27 cellular contexts compared by ENCODE assay signal in genomic region chr14:32189806-32190205, GRCh38. TPM values are rescaled to one million over a fixed set of nuclear protein-coding genes. Genes with fewer than 3 reads are reported as not detected.
"Had no signal": no experiment of that assay in that cellular context is flagged by ENCODE, and none has a peak within 500 bp of the region (broad histone marks: within the 10 kb centered on the region; RNA-seq: fewer than 3 reads in every experiment).

No MANE protein-coding gene starts in this region.

- H2AFZ ChIP-seq: PC-9 had no signal

- H3K27ac Mint-ChIP-seq: activated B cell treated with CpG ODN at 0.5 μM for 24 hours; activated CD4-positive, alpha-beta memory T cell treated with anti-CD3 and anti-CD28 coated beads for 36 hours; activated CD4-positive, alpha-beta T cell treated with anti-CD3 and anti-CD28 coated beads, Interleukin-2, amount 10 ng/mL, durations not matched to agents 7 days and 5 days; activated naive CD8-positive, alpha-beta T cell treated with anti-CD3 and anti-CD28 coated beads, Interleukin-2, amount 50 U/mL, for 24 hours; activated T-helper 2 cell treated with anti-CD3 and anti-CD28 coated beads, Interferon-gamma antibody, Interleukin-2, Interleukin-4, amounts not matched to agents 10 μg/mL and 5 μg/mL and 100 μg/mL, durations not matched to agents 14 hours and 24 hours and 36 hours; brain; T-cell had no signal

- H3K4me3 Mint-ChIP-seq: activated B cell treated with CpG ODN at 0.5 μM for 24 hours; activated CD4-positive, alpha-beta memory T cell treated with anti-CD3 and anti-CD28 coated beads for 36 hours; activated CD4-positive, alpha-beta T cell treated with anti-CD3 and anti-CD28 coated beads, Interleukin-2, amount 10 ng/mL, durations not matched to agents 7 days and 5 days; activated naive CD8-positive, alpha-beta T cell treated with anti-CD3 and anti-CD28 coated beads, Interleukin-2, amount 50 U/mL, for 24 hours; brain; central memory CD8-positive, alpha-beta T cell; T-cell had no signal

- H3K27ac ChIP-seq: PC-9 had no signal

- DNase-seq: activated B cell treated with CpG ODN at 0.5 μM for 24 hours; activated CD4-positive, alpha-beta memory T cell treated with anti-CD3 and anti-CD28 coated beads for 36 hours; activated CD4-positive, alpha-beta T cell treated with anti-CD3 and anti-CD28 coated beads, Interleukin-2, amount 10 ng/mL, durations not matched to agents 7 days and 5 days; activated CD8-positive, alpha-beta memory T cell treated with anti-CD3 and anti-CD28 coated beads for 24 hours; activated gamma-delta T cell treated with Interleukin-2 at 50 U/mL for 16 hours; activated naive CD4-positive, alpha-beta T cell treated with anti-CD3 and anti-CD28 coated beads, Interleukin-2, amount 50 U/mL, for 16 hours; activated naive CD8-positive, alpha-beta T cell treated with anti-CD3 and anti-CD28 coated beads, Interleukin-2, amount 50 U/mL, for 24 hours; activated T-cell treated with anti-CD3 and anti-CD28 coated beads, Interleukin-2, amount 50 U/mL, for 48 hours; amygdala; NCI-H1092; NCI-H1417 treated with DMSO at 0.1 percent for 48 hours; NCI-H1694; NCI-H2029 treated with DMSO at 0.1 percent for 48 hours; NCI-H345; NCI-H510A; NCI-H526 treated with DMSO at 0.1 percent for 48 hours; NCI-H82; PC-9; SHP77 treated with DMSO at 0.1 percent for 48 hours; T-cell; T-helper 2 cell; T1000 had no signal

- H3K36me3 Mint-ChIP-seq: activated CD4-positive, alpha-beta memory T cell treated with anti-CD3 and anti-CD28 coated beads for 36 hours; brain; T-cell had no signal

- H3K4me2 ChIP-seq: PC-9 had no signal

- H3K27me3 Mint-ChIP-seq: activated B cell treated with CpG ODN at 0.5 μM for 24 hours; activated CD4-positive, alpha-beta T cell treated with anti-CD3 and anti-CD28 coated beads, Interleukin-2, amount 10 ng/mL, durations not matched to agents 7 days and 5 days; activated naive CD8-positive, alpha-beta T cell treated with anti-CD3 and anti-CD28 coated beads, Interleukin-2, amount 50 U/mL, for 24 hours; brain had no signal

- ATAC-seq: activated naive CD8-positive, alpha-beta T cell treated with anti-CD3 and anti-CD28 coated beads, Interleukin-2, amount 50 U/mL, for 24 hours; T-cell had no signal

- H3K4me3 ChIP-seq: PC-9 had no signal

- H3K4me1 Mint-ChIP-seq: brain had no signal

RNA-seq across cellular contexts. Expression of gene RNU6-7, which starts 12.0 kb away (rescaled TPM):
- total RNA-seq: activated B cell treated with CpG ODN at 0.5 μM for 24 hours; activated CD4-positive, alpha-beta memory T cell treated with anti-CD3 and anti-CD28 coated beads for 36 hours; activated CD4-positive, alpha-beta T cell treated with anti-CD3 and anti-CD28 coated beads, Interleukin-2, amount 10 ng/mL, durations not matched to agents 7 days and 5 days; activated T-helper 2 cell treated with anti-CD3 and anti-CD28 coated beads, Interferon-gamma antibody, Interleukin-2, Interleukin-4, amounts not matched to agents 10 μg/mL and 5 μg/mL and 100 μg/mL, durations not matched to agents 14 hours and 24 hours and 36 hours; astrocyte; PC-9; SK-MEL-5; T-cell had no signal

RNA-seq across cellular contexts. Expression of gene RNU6-8, which starts 13.3 kb away (rescaled TPM):
- total RNA-seq: activated B cell treated with CpG ODN at 0.5 μM for 24 hours; activated CD4-positive, alpha-beta memory T cell treated with anti-CD3 and anti-CD28 coated beads for 36 hours; activated CD4-positive, alpha-beta T cell treated with anti-CD3 and anti-CD28 coated beads, Interleukin-2, amount 10 ng/mL, durations not matched to agents 7 days and 5 days; activated T-helper 2 cell treated with anti-CD3 and anti-CD28 coated beads, Interferon-gamma antibody, Interleukin-2, Interleukin-4, amounts not matched to agents 10 μg/mL and 5 μg/mL and 100 μg/mL, durations not matched to agents 14 hours and 24 hours and 36 hours; astrocyte; PC-9; SK-MEL-5; T-cell had no signal
